9 cellular contexts compared by ENCODE assay signal in genomic region chr14:69484444-69485113, GRCh38. TPM values are rescaled to one million over a fixed set of nuclear protein-coding genes. Genes with fewer than 3 reads are reported as not detected.
DNase-seq lines count a peak whose midpoint lies in the region; ATAC-seq and TF ChIP-seq lines count a peak whose summit lies in the region.
"Had no signal": no experiment of that assay in that cellular context is flagged by ENCODE, and none has a peak within 500 bp of the region (broad histone marks: within the 10 kb centered on the region; RNA-seq: fewer than 3 reads in every experiment).

TSS of gene PLEKHD1 (plus strand) at chr14:69484728. CDS start at chr14:69484966, 238 bp downstream.

- H3K27ac Mint-ChIP-seq in MCF 10A (ENCODE audit: low read depth, unreplicated experiment) = no peak within 1 kb of the TSS

- peaks cover 31% of the 10 kb centered on the region for H3K27me3 Mint-ChIP-seq in MCF 10A (ENCODE audit: insufficient read depth, unreplicated experiment)

- H3K4me1 ChIP-seq in thoracic aorta (ENCODE audit: control insufficient read depth in 1 of 2, low read depth in 2 of 2) = peaks cover 15 to 17% of the 10 kb centered on the region in 2 donors

- DNase-seq in DMS 273 (lab: John Stamatoyannopoulos, UW; ENCODE audit: unreplicated experiment) (peak; percentile 49), DMS 273 treated with DMSO at 0.1 percent for 48 hours (lab: John Stamatoyannopoulos, UW) (no peak), MCF 10A (ENCODE audit: unreplicated experiment) (no peak), left lobe of liver (ENCODE audit: low spot score) (no peak), thoracic aorta (ENCODE audit: low spot score) (no peak), GM19240 (ENCODE audit: insufficient read length, low spot score) (no peak), OCI-M1 (lab: John Stamatoyannopoulos, UW) (no peak)

- H3K27me3 ChIP-seq in thoracic aorta (replicated peaks; ENCODE audit: insufficient read depth) = peaks cover 8% of the 10 kb centered on the region

- POLR2A ChIA-PET in MCF 10A (lab: Yijun Ruan, JAX) = no interaction called here

- H3K36me3 ChIP-seq in thoracic aorta = no peaks in the 10 kb centered on the region

- no peaks in the 10 kb centered on the region for H3K9me3 Mint-ChIP-seq in MCF 10A (ENCODE audit: unreplicated experiment)

- peak; percentile 47 for ATAC-seq in left lobe of liver
- ATAC-seq in thoracic aorta (ENCODE audit: insufficient number of reproducible peaks, low FRiP score, low read depth) = no peak
- no peak for ATAC-seq in GM21737 (IDR thresholded peaks at IDR 0.05; ENCODE audit: unreplicated experiment)

- peaks cover 6% of the 10 kb centered on the region for H3K36me3 Mint-ChIP-seq in MCF 10A (ENCODE audit: insufficient read depth, unreplicated experiment)

- no peak within 1 kb of the TSS for H3K27ac ChIP-seq in thoracic aorta
- H3K27ac ChIP-seq: 22Rv1 had no signal

- CTCF ChIA-PET in MCF 10A (lab: Yijun Ruan, JAX) = no interaction called here

- no peaks in the 10 kb centered on the region for H3K9me3 ChIP-seq in thoracic aorta

- peak within 1 kb of the TSS; percentile 58 for H3K4me3 ChIP-seq in thoracic aorta

- intact Hi-C loops in MCF 10A (cut with micrococcal nuclease) = no loop called here

- BruUV-seq in MCF 10A (replicated peaks; lab: Mats Ljungman, UMichigan) = no TSS peak

- TF ChIP-seq CTCF in MCF 10A (IDR thresholded peaks at IDR 0.05; ENCODE audit: unreplicated experiment) (no peak), thoracic aorta (IDR thresholded peaks at IDR 0.05) (no peak)

- no peaks in the 10 kb centered on the region for H3K4me1 Mint-ChIP-seq in MCF 10A (ENCODE audit: insufficient read depth, unreplicated experiment)

- peak within 1 kb of the TSS; percentile 64 for H3K4me3 Mint-ChIP-seq in MCF 10A (ENCODE audit: unreplicated experiment)

RNA-seq across cellular contexts. Expression of gene PLEKHD1, which starts in this region (rescaled TPM):
- total RNA-seq in MCF 10A (2022) (0.05 TPM in 1 of 2 replicates, not detected in the other), left lobe of liver (not detected), thoracic aorta (under 1 TPM; 0.14 to 0.49 TPM)

Comparison
In these comparisons a context has a peak if more than half of its experiments do, and no peak if none do; other contexts are left out.
1. Peak in ATAC-seq in left lobe of liver; RNA of the gene not detected or under 1 TPM.